ENCODE assay signal across 16 cellular contexts in genomic region chr20:3815703-3816315, GRCh38. TPM values are rescaled to one million over a fixed set of nuclear protein-coding genes. Genes with fewer than 3 reads are reported as not detected.
DNase-seq lines count a peak whose midpoint lies in the region; ATAC-seq lines count a peak whose summit lies in the region.
"Had no signal": no experiment of that assay in that cellular context is flagged by ENCODE, and none has a peak within 500 bp of the region (broad histone marks: within the 10 kb centered on the region; RNA-seq: fewer than 3 reads in every experiment).

No MANE protein-coding gene starts in this region.

- in situ Hi-C loops in G401 (cut with HindIII; ENCODE audit: low sequenced_read_pairs) (no loop called here), ACHN (cut with HindIII; ENCODE audit: low pct_ligation_motif_present, low pct_unique_long_range_greater_than_20kb, low sequenced_read_pairs) (no loop called here)

- H3K9me3 ChIP-seq in effector memory CD4-positive, alpha-beta T cell (ENCODE audit: control insufficient read depth, low read length) = no peaks in the 10 kb centered on the region
- H3K9me3 ChIP-seq: body of pancreas, HAP-1 had no signal

- intact Hi-C loops in activated naive CD4-positive, alpha-beta T cell treated with anti-CD3 and anti-CD28 coated beads for 36 hours (cut with micrococcal nuclease) = no loop called here

- peak; percentile 27 for ATAC-seq in stimulated activated naive CD8-positive, alpha-beta T cell treated with anti-CD3 and anti-CD28 coated beads, Interleukin-15, amount 100 ng/mL, for 72 hours
- ATAC-seq: body of pancreas had no signal

- no peaks in the 10 kb centered on the region for H3K9me3 Mint-ChIP-seq in activated naive CD4-positive, alpha-beta T cell treated with anti-CD3 and anti-CD28 coated beads for 36 hours
- H3K9me3 Mint-ChIP-seq in T-helper 2 cell treated with Interferon-gamma antibody and Interleukin-4, amounts not matched to agents 5 μg/mL and 100 μg/mL, for 36 hours = no peaks in the 10 kb centered on the region
- H3K9me3 Mint-ChIP-seq in stimulated activated naive CD8-positive, alpha-beta T cell treated with anti-CD3 and anti-CD28 coated beads, Interleukin-15, amount 100 ng/mL, for 72 hours = no peaks in the 10 kb centered on the region
- H3K9me3 Mint-ChIP-seq: memory B cell had no signal

- peaks cover 61% of the 10 kb centered on the region for H3K4me1 ChIP-seq in effector memory CD4-positive, alpha-beta T cell (ENCODE audit: control insufficient read depth, insufficient read depth, low read length, poor library complexity, severe bottlenecking)

- H3K27me3 Mint-ChIP-seq in activated naive CD4-positive, alpha-beta T cell treated with anti-CD3 and anti-CD28 coated beads for 36 hours (ENCODE audit: low read depth) = no peaks in the 10 kb centered on the region
- H3K27me3 Mint-ChIP-seq in T-helper 2 cell treated with Interferon-gamma antibody and Interleukin-4, amounts not matched to agents 5 μg/mL and 100 μg/mL, for 36 hours (ENCODE audit: low read depth) = no peaks in the 10 kb centered on the region
- H3K27me3 Mint-ChIP-seq in stimulated activated naive CD8-positive, alpha-beta T cell treated with anti-CD3 and anti-CD28 coated beads, Interleukin-15, amount 100 ng/mL, for 72 hours = no peaks in the 10 kb centered on the region

- H3K27ac Mint-ChIP-seq in activated naive CD4-positive, alpha-beta T cell treated with anti-CD3 and anti-CD28 coated beads for 36 hours = peak overlapping the region; percentile 2
- peak overlapping the region; percentile 94 for H3K27ac Mint-ChIP-seq in T-helper 2 cell treated with Interferon-gamma antibody and Interleukin-4, amounts not matched to agents 5 μg/mL and 100 μg/mL, for 36 hours
- no peak overlapping the region for H3K27ac Mint-ChIP-seq in stimulated activated naive CD8-positive, alpha-beta T cell treated with anti-CD3 and anti-CD28 coated beads, Interleukin-15, amount 100 ng/mL, for 72 hours
- H3K27ac Mint-ChIP-seq: memory B cell had no signal

- H3K36me3 Mint-ChIP-seq in activated naive CD4-positive, alpha-beta T cell treated with anti-CD3 and anti-CD28 coated beads for 36 hours (ENCODE audit: low read depth) = no peaks in the 10 kb centered on the region
- H3K36me3 Mint-ChIP-seq in T-helper 2 cell treated with Interferon-gamma antibody and Interleukin-4, amounts not matched to agents 5 μg/mL and 100 μg/mL, for 36 hours (ENCODE audit: low read depth) = peaks cover 15% of the 10 kb centered on the region
- H3K36me3 Mint-ChIP-seq: memory B cell had no signal

- no peak overlapping the region for H3K4me3 ChIP-seq in effector memory CD4-positive, alpha-beta T cell (ENCODE audit: insufficient read depth, low read depth, low read length, poor library complexity, severe bottlenecking)
- H3K4me3 ChIP-seq: body of pancreas, HAP-1 had no signal

- H3K36me3 ChIP-seq in effector memory CD4-positive, alpha-beta T cell (ENCODE audit: control insufficient read depth, insufficient read depth, low read length) = no peaks in the 10 kb centered on the region
- H3K36me3 ChIP-seq: HAP-1 had no signal

- peaks cover 58% of the 10 kb centered on the region for H3K4me1 Mint-ChIP-seq in activated naive CD4-positive, alpha-beta T cell treated with anti-CD3 and anti-CD28 coated beads for 36 hours (ENCODE audit: low read depth)
- H3K4me1 Mint-ChIP-seq in T-helper 2 cell treated with Interferon-gamma antibody and Interleukin-4, amounts not matched to agents 5 μg/mL and 100 μg/mL, for 36 hours (ENCODE audit: low read depth) = peaks cover 65% of the 10 kb centered on the region
- peaks cover 78% of the 10 kb centered on the region for H3K4me1 Mint-ChIP-seq in stimulated activated naive CD8-positive, alpha-beta T cell treated with anti-CD3 and anti-CD28 coated beads, Interleukin-15, amount 100 ng/mL, for 72 hours

- no peak overlapping the region for H3K4me3 Mint-ChIP-seq in activated naive CD4-positive, alpha-beta T cell treated with anti-CD3 and anti-CD28 coated beads for 36 hours
- H3K4me3 Mint-ChIP-seq in T-helper 2 cell treated with Interferon-gamma antibody and Interleukin-4, amounts not matched to agents 5 μg/mL and 100 μg/mL, for 36 hours = peak overlapping the region; percentile 86
- peak overlapping the region; percentile 67 to 75 for H3K4me3 Mint-ChIP-seq in stimulated activated naive CD8-positive, alpha-beta T cell treated with anti-CD3 and anti-CD28 coated beads, Interleukin-15, amount 100 ng/mL, for 72 hours
- H3K4me3 Mint-ChIP-seq: memory B cell had no signal

- no peaks in the 10 kb centered on the region for H3K27me3 ChIP-seq in effector memory CD4-positive, alpha-beta T cell (replicated peaks; ENCODE audit: control insufficient read depth, insufficient read depth, low read length, poor library complexity, severe bottlenecking)
- H3K27me3 ChIP-seq: body of pancreas had no signal

- peak overlapping the region; percentile 50 for H3K27ac ChIP-seq in effector memory CD4-positive, alpha-beta T cell (ENCODE audit: insufficient read depth, low read length, poor library complexity, severe bottlenecking)
- H3K27ac ChIP-seq: body of pancreas had no signal

- DNase-seq in activated naive CD4-positive, alpha-beta T cell treated with anti-CD3 and anti-CD28 coated beads for 36 hours = peak; percentile 45
- no peak for DNase-seq in activated naive CD4-positive, alpha-beta T cell treated with anti-CD3 and anti-CD28 coated beads, Interleukin-2, amount 50 U/mL, for 16 hours
- DNase-seq in T-helper 2 cell treated with Interferon-gamma antibody and Interleukin-4, amounts not matched to agents 5 μg/mL and 100 μg/mL, for 36 hours (ENCODE audit: low spot score) = no peak
- no peak for DNase-seq in effector memory CD4-positive, alpha-beta T cell
- DNase-seq in stimulated activated naive CD8-positive, alpha-beta T cell treated with anti-CD3 and anti-CD28 coated beads, Interleukin-15, amount 100 ng/mL, for 72 hours = peak; percentile 41 to 43
- DNase-seq in G401 (ENCODE audit: low spot score) = no peak
- no peak for DNase-seq in HUDEP-2 (lab: John Stamatoyannopoulos, UW; ENCODE audit: unreplicated experiment in 76 of 76)
- no peak for DNase-seq in ACHN
- DNase-seq: body of pancreas, Karpas-422, NCI-H1930, nucleus accumbens, Right ventricle myocardium superior had no signal

- CTCF ChIA-PET in activated naive CD4-positive, alpha-beta T cell treated with anti-CD3 and anti-CD28 coated beads for 36 hours (lab: Charles Lee) = interaction anchor here (1.0 to 1.8 kb wide), 3 partner anchors 20 to 31 kb away, joined by 3 to 4 read pairs (median 3); partner anchors contain the start of gene CENPB

RNA-seq across cellular contexts. Expression of gene AP5S1, which starts 4.5 kb away (rescaled TPM):
- 1 to 10 TPM; 8.0 to 8.2 TPM for total RNA-seq in activated naive CD4-positive, alpha-beta T cell treated with anti-CD3 and anti-CD28 coated beads for 36 hours
- 9.8 and 17.8 TPM in 2 replicates for total RNA-seq in G401 (2014; rRNA removed; shearing (Covaris generic))

RNA-seq across cellular contexts. Expression of gene CDC25B, which starts 19.7 kb away (rescaled TPM):
- 10 to 100 TPM; 94.8 to 97.7 TPM for total RNA-seq in activated naive CD4-positive, alpha-beta T cell treated with anti-CD3 and anti-CD28 coated beads for 36 hours
- total RNA-seq in G401 (2014; rRNA removed; shearing (Covaris generic)) = 7.2 and 14.9 TPM in 2 replicates

RNA-seq across cellular contexts. Expression of gene CENPB, which starts 29.3 kb away (rescaled TPM):
- total RNA-seq in activated naive CD4-positive, alpha-beta T cell treated with anti-CD3 and anti-CD28 coated beads for 36 hours = 10 to 100 TPM; 29.1 to 30.3 TPM
- 42.5 and 46.8 TPM in 2 replicates for total RNA-seq in G401 (2014; rRNA removed; shearing (Covaris generic))

RNA-seq across cellular contexts. Expression of gene MAVS, which starts 30.8 kb away (rescaled TPM):
- 10 to 100 TPM; 14.8 to 16.0 TPM for total RNA-seq in activated naive CD4-positive, alpha-beta T cell treated with anti-CD3 and anti-CD28 coated beads for 36 hours
- 14.1 and 16.3 TPM in 2 replicates for total RNA-seq in G401 (2014; rRNA removed; shearing (Covaris generic))

RNA-seq across cellular contexts. Expression of gene SPEF1, which starts 34.6 kb away (rescaled TPM):
- total RNA-seq in activated naive CD4-positive, alpha-beta T cell treated with anti-CD3 and anti-CD28 coated beads for 36 hours = not detected
- total RNA-seq in G401 (2014; rRNA removed; shearing (Covaris generic)) = 2.4 and 3.0 TPM in 2 replicates
- total RNA-seq: skeletal muscle tissue had no signal

Comparison
In these comparisons a context has a peak if more than half of its experiments do, and no peak if none do; other contexts are left out.
1. DNase-seq: peak in activated naive CD4-positive, alpha-beta T cell treated with anti-CD3 and anti-CD28 coated beads for 36 hours (single experiment) and stimulated activated naive CD8-positive, alpha-beta T cell treated with anti-CD3 and anti-CD28 coated beads, Interleukin-15, amount 100 ng/mL, for 72 hours (2 of 2); none in activated naive CD4-positive, alpha-beta T cell treated with anti-CD3 and anti-CD28 coated beads, Interleukin-2, amount 50 U/mL, for 16 hours (single experiment), T-helper 2 cell treated with Interferon-gamma antibody and Interleukin-4, amounts not matched to agents 5 μg/mL and 100 μg/mL, for 36 hours (single experiment), effector memory CD4-positive, alpha-beta T cell (0 of 3), G401 (single experiment), HUDEP-2 (0 of 76) and ACHN (single experiment).
2. H3K27ac Mint-ChIP-seq: peak in activated naive CD4-positive, alpha-beta T cell treated with anti-CD3 and anti-CD28 coated beads for 36 hours (single experiment) and T-helper 2 cell treated with Interferon-gamma antibody and Interleukin-4, amounts not matched to agents 5 μg/mL and 100 μg/mL, for 36 hours (single experiment); none in stimulated activated naive CD8-positive, alpha-beta T cell treated with anti-CD3 and anti-CD28 coated beads, Interleukin-15, amount 100 ng/mL, for 72 hours (0 of 2).